ENCODE assay signal across 8 cellular contexts in genomic region chr14:37595809-37596595, GRCh38. TPM values are rescaled to one million over a fixed set of nuclear protein-coding genes. Genes with fewer than 3 reads are reported as not detected.
DNase-seq lines count a peak whose midpoint lies in the region; ATAC-seq, FAIRE-seq and TF ChIP-seq lines count a peak whose summit lies in the region.

No MANE protein-coding gene starts in this region.

- H3K4me1 ChIP-seq in SJSA1 (replicated peaks) (peaks cover 9% of the 10 kb centered on the region), K562 (replicated peaks in 1 of 2; ENCODE audit: control insufficient read depth in 2 of 2, insufficient read depth in 2 of 2, low read length in 2 of 2) (peaks cover 3 to 26% of the 10 kb centered on the region in 2 experiments; a peak in 4 of 5 replicates), mesendoderm (ENCODE audit: control insufficient read depth, low read depth, low read length) (no peaks in the 10 kb centered on the region)

- TF ChIP-seq POLR2A in K562 (conservative IDR thresholded peaks at IDR 0.05), result peak; percentile 40; the same call in 1 of the 2 replicates

- H3K56ac ChIP-seq in mesendoderm (ENCODE audit: low read length), result no peak overlapping the region

- TF ChIP-seq CTCF in AG10803 (conservative IDR thresholded peaks at IDR 0.05; ENCODE audit: low read length) (no peak), K562 (IDR thresholded peaks at IDR 0.05 in 2 of 3, conservative IDR thresholded peaks at IDR 0.05 in 1 of 3; ENCODE audit: insufficient read depth in 2 of 3, low read depth in 1 of 3, low read length in 3 of 3) (no peak)

- DNase-seq in AG10803 (ENCODE audit: low read depth) (no peak), NCI-H1092 treated with DMSO at 0.1 percent for 48 hours (lab: John Stamatoyannopoulos, UW) (peak; percentile 96), SJSA1 (ENCODE audit: low read depth in 1 of 2, low spot score in 2 of 2) (no peak), K562 (ENCODE audit: extremely low read depth in 1 of 4, low spot score in 3 of 4) (peak; percentile 79 to 87 (median 83)), mesendoderm (peak; percentile 70), GOT3 (lab: John Stamatoyannopoulos, UW) (no peak)
- DNase-seq in stimulated activated CD8-positive, alpha-beta memory T cell treated with anti-CD3 and anti-CD28 coated beads, Interleukin-7, amount 100 ng/mL, for 24 hours (ENCODE audit: low read depth), result peak; percentile 45

- POLR2A ChIA-PET in K562 (lab: Yijun Ruan, JAX), result interaction anchor here (0.6 kb wide), 1 partner anchor 219 kb away, joined by 3 read pairs; no protein-coding TSS in a partner anchor

- H4K5ac ChIP-seq in mesendoderm (ENCODE audit: low read length), result no peak overlapping the region

- TSS peak; percentile 78 for BruUV-seq in K562 (replicated peaks; lab: Mats Ljungman, UMichigan)

- H3K9me3 ChIP-seq in SJSA1 (replicated peaks) (no peaks in the 10 kb centered on the region), K562 (replicated peaks; ENCODE audit: control insufficient read depth, insufficient read depth, low read depth, low read length) (no peaks in the 10 kb centered on the region; the same call in 1 of the 2 replicates)

- in situ Hi-C loops in K562 (cut with MboI), result loop anchor here (25.0 kb wide), 1 partner anchor 334 kb away; no protein-coding TSS in a partner anchor

- no peak overlapping the region for H2BK5ac ChIP-seq in mesendoderm (ENCODE audit: low read length)

- H3K9ac ChIP-seq in K562 (ENCODE audit: insufficient read depth in 1 of 2, low read depth in 2 of 2, low read length in 2 of 2) (peak overlapping the region; percentile 59 to 88), mesendoderm (ENCODE audit: low read length) (peak overlapping the region; percentile 11)

- WGBS in K562 (ENCODE audit: insufficient coverage, low coverage, missing lambda C conversion rate), result 12% methylated on average over 20 of the region's 44 CpGs
- no CpG with 5 or more reads among the region's 44 CpGs for WGBS in mesendoderm (ENCODE audit: extremely low coverage, insufficient coverage, low lambda C conversion rate)

- no peak overlapping the region for H4K8ac ChIP-seq in mesendoderm (ENCODE audit: low read depth, low read length)

- CTCF ChIA-PET in K562 (lab: Yijun Ruan, JAX; ENCODE audit: low intra/inter-chr PET ratio), result no interaction called here

- H4K20me1 ChIP-seq in K562 (replicated peaks; ENCODE audit: control insufficient read depth, insufficient read depth, low read length), result no peaks in the 10 kb centered on the region

- H3K18ac ChIP-seq in mesendoderm (ENCODE audit: low read length), result no peak overlapping the region

- H3K23ac ChIP-seq in mesendoderm (ENCODE audit: low read length), result no peak overlapping the region

- no peak for TF ChIP-seq EP300 in K562 (IDR thresholded peaks at IDR 0.05; ENCODE audit: low read length)

- H3K9me1 ChIP-seq in K562 (ENCODE audit: control insufficient read depth, insufficient read depth, low read length), result no peaks in the 10 kb centered on the region

- H3K79me2 ChIP-seq in K562 (ENCODE audit: control insufficient read depth, insufficient read depth, low read length) (peaks cover 2% of the 10 kb centered on the region; the same call in 2 of the 3 replicates), mesendoderm (ENCODE audit: control insufficient read depth, insufficient read depth, low read length) (no peaks in the 10 kb centered on the region)

- no peak for TF ChIP-seq RAD21 in K562 (CRISPR knock-in tag; conservative IDR thresholded peaks at IDR 0.05 in 1 of 2, IDR thresholded peaks at IDR 0.05 in 1 of 2)

- peak overlapping the region; percentile 22 for H3K4me3 ChIP-seq in AG10803 (ENCODE audit: low read length)
- peak overlapping the region; percentile 52 for H3K4me3 ChIP-seq in SJSA1
- peak overlapping the region; percentile 56 for H3K4me3 ChIP-seq in K562
- H3K4me3 ChIP-seq in mesendoderm (ENCODE audit: low read length), result no peak overlapping the region

- H2BK15ac ChIP-seq in mesendoderm (replicated peaks; ENCODE audit: low read depth), result no peak overlapping the region

- H3K4ac ChIP-seq in mesendoderm (ENCODE audit: low read depth, low read length), result no peak overlapping the region

- no peaks in the 10 kb centered on the region for H3K36me3 ChIP-seq in SJSA1
- H3K36me3 ChIP-seq in K562 (ENCODE audit: control insufficient read depth, insufficient read depth, low read length), result no peaks in the 10 kb centered on the region
- H3K36me3 ChIP-seq in mesendoderm (ENCODE audit: control insufficient read depth, insufficient read depth, low read length), result no peaks in the 10 kb centered on the region

- intact Hi-C loops in K562 (cut with micrococcal nuclease), result loop anchor here (2.0 kb wide), 2 partner anchors 277 to 349 kb away; no protein-coding TSS in a partner anchor

- peak; percentile 79 for FAIRE-seq in K562 (lab: Jason Lieb, UNC)

- H3K27ac ChIP-seq in SJSA1 (no peak overlapping the region), K562 (ENCODE audit: extremely low read depth, low read depth, low read length) (peak overlapping the region; percentile 72), mesendoderm (ENCODE audit: low read depth, low read length) (no peak overlapping the region)

- H2BK120ac ChIP-seq in mesendoderm (ENCODE audit: low read depth, low read length), result no peak overlapping the region

- no peaks in the 10 kb centered on the region for H3K79me1 ChIP-seq in mesendoderm (ENCODE audit: low read length)

- peak overlapping the region; percentile 89 for H2AFZ ChIP-seq in K562 (ENCODE audit: low read depth, low read length)

- H3K27me3 ChIP-seq in SJSA1 (replicated peaks) (peaks cover 23% of the 10 kb centered on the region), K562 (ENCODE audit: control insufficient read depth in 2 of 2, insufficient read depth in 2 of 2, low read length in 2 of 2) (peaks cover 0 to 2% of the 10 kb centered on the region in 2 experiments; a peak in 1 of 5 replicates), mesendoderm (ENCODE audit: insufficient read depth, low read length, poor library complexity) (peaks cover 60% of the 10 kb centered on the region)

- H3K4me2 ChIP-seq in K562 (ENCODE audit: insufficient read depth, low read length) (peak overlapping the region; percentile 69), mesendoderm (ENCODE audit: low read length) (peak overlapping the region; percentile 35)

- peak; percentile 77 for ATAC-seq in GM21619 (IDR thresholded peaks at IDR 0.05; ENCODE audit: unreplicated experiment)
- peak; percentile 84 for ATAC-seq in K562

- no peak overlapping the region for H2AK5ac ChIP-seq in mesendoderm (ENCODE audit: low read length)

RNA-seq across cellular contexts. Expression of gene TTC6, which starts 0.6 kb away (rescaled TPM):
- not detected in 2 replicates for total RNA-seq in SJSA1 (2014; rRNA removed; shearing (Covaris generic))
- 0.23 TPM in 1 of 2 replicates, not detected in the other for total RNA-seq in K562 (2011; cell fraction: chromatin; rRNA removed; ENCODE audit: low replicate concordance)
- 0.13 TPM in 1 of 2 replicates, not detected in the other for total RNA-seq in K562 (2011; cell fraction: nucleolus; rRNA removed)
- not detected in 2 replicates for total RNA-seq in K562 (2011; cell fraction: nucleoplasm; rRNA removed)
- total RNA-seq in K562 (2014; rRNA removed), result 0.12 and 0.23 TPM in 2 replicates
- total RNA-seq in K562 (2014; rRNA removed; fragmentation: Illumina TruSeq; extraction: Trizol), result 0.04 TPM in 1 of 2 replicates, not detected in the other
- total RNA-seq in K562 (2015; rRNA removed; fragmentation: Illumina TruSeq; extraction: Trizol), result 0.04 TPM in 1 of 2 replicates, not detected in the other
- total RNA-seq in K562 (2021), result 0.29 TPM in 1 of 2 replicates, not detected in the other
- 0.13 TPM in 1 of 2 replicates, not detected in the other for polyA plus RNA-seq in K562 (2011; rRNA removed)
- 0.01 TPM in 1 of 2 replicates, not detected in the other for polyA plus RNA-seq in K562 (2011; cell fraction: cytosol; rRNA removed)
- 0.10 TPM in 1 of 2 replicates, not detected in the other for polyA plus RNA-seq in K562 (2011; cell fraction: nucleus; rRNA removed)
- 0.07 TPM in 1 of 2 replicates, not detected in the other for polyA plus RNA-seq in K562 (2012)
- 0.14 TPM in 1 of 2 replicates, not detected in the other for polyA plus RNA-seq in K562 (2014; fragmentation: Illumina TruSeq; extraction: Trizol)
- not detected for polyA plus RNA-seq in K562 (2014; fragmentation: Nextera tagmentation; extraction: Ambion mirVana)
- polyA plus RNA-seq in K562 (2014; rRNA removed), result 0.71 TPM in 1 of 2 replicates, not detected in the other
- polyA minus RNA-seq in K562 (2011; rRNA and poly(A)+ RNA removed), result 0.03 TPM in 1 of 2 replicates, not detected in the other
- not detected in 2 replicates for polyA minus RNA-seq in K562 (2011; cell fraction: cytosol; rRNA and poly(A)+ RNA removed)
- 0.54 TPM in 1 of 2 replicates, not detected in the other for polyA minus RNA-seq in K562 (2011; cell fraction: nucleus; rRNA and poly(A)+ RNA removed)
- polyA plus RNA-seq in mesendoderm (2013, experiment 1 of 2), result 0.04 TPM
- polyA plus RNA-seq in mesendoderm (2013, experiment 2 of 2), result 0.01 TPM

RNA-seq across cellular contexts. Expression of gene FOXA1, which starts 1.0 kb away (rescaled TPM):
- 0.87 TPM in 1 of 2 replicates, not detected in the other for total RNA-seq in SJSA1 (2014; rRNA removed; shearing (Covaris generic))
- total RNA-seq in K562 (2011; cell fraction: chromatin; rRNA removed; ENCODE audit: low replicate concordance), result 2.3 and 2.4 TPM in 2 replicates
- total RNA-seq in K562 (2011; cell fraction: nucleolus; rRNA removed), result 2.0 and 4.2 TPM in 2 replicates
- total RNA-seq in K562 (2011; cell fraction: nucleoplasm; rRNA removed), result 4.1 and 5.0 TPM in 2 replicates
- total RNA-seq in K562 (2014; rRNA removed) (2.4 and 3.0 TPM in 2 replicates), K562 (2014; rRNA removed; fragmentation: Illumina TruSeq; extraction: Trizol) (0.86 and 1.3 TPM in 2 replicates), K562 (2015; rRNA removed; fragmentation: Illumina TruSeq; extraction: Trizol) (1.1 and 1.7 TPM in 2 replicates), K562 (2021) (2.4 and 2.5 TPM in 2 replicates)
- polyA plus RNA-seq in K562 (2011; rRNA removed) (1.0 and 1.3 TPM in 2 replicates), K562 (2014; fragmentation: Illumina TruSeq; extraction: Trizol) (1.1 and 1.6 TPM in 2 replicates), K562 (2014; fragmentation: Nextera tagmentation; extraction: Ambion mirVana) (under 1 TPM; 0.20 to 0.41 TPM), K562 (2014; rRNA removed) (1.4 and 1.8 TPM in 2 replicates)
- 1.4 and 4.8 TPM in 2 replicates for polyA plus RNA-seq in K562 (2011; cell fraction: cytosol; rRNA removed)
- 2.0 and 4.2 TPM in 2 replicates for polyA plus RNA-seq in K562 (2011; cell fraction: nucleus; rRNA removed)
- 1.2 and 1.5 TPM in 2 replicates for polyA plus RNA-seq in K562 (2012)
- 1.3 and 2.0 TPM in 2 replicates for polyA minus RNA-seq in K562 (2011; rRNA and poly(A)+ RNA removed)
- 1.5 and 3.3 TPM in 2 replicates for polyA minus RNA-seq in K562 (2011; cell fraction: cytosol; rRNA and poly(A)+ RNA removed)
- 4.9 and 5.1 TPM in 2 replicates for polyA minus RNA-seq in K562 (2011; cell fraction: nucleus; rRNA and poly(A)+ RNA removed)
- polyA plus RNA-seq in mesendoderm (2013, experiment 1 of 2), result 0.07 TPM
- 0.07 TPM for polyA plus RNA-seq in mesendoderm (2013, experiment 2 of 2)

Comparison
In these comparisons a context has a peak if more than half of its experiments do, and no peak if none do; other contexts are left out.
1. DNase-seq: peak in NCI-H1092 treated with DMSO at 0.1 percent for 48 hours (single experiment), K562 (4 of 4), mesendoderm (single experiment) and stimulated activated CD8-positive, alpha-beta memory T cell treated with anti-CD3 and anti-CD28 coated beads, Interleukin-7, amount 100 ng/mL, for 24 hours (single experiment); none in AG10803 (single experiment), SJSA1 (0 of 2) and GOT3 (single experiment).